Comparison of ENCODE assay signal across 1 cellular context in the genomic region with DNA sequence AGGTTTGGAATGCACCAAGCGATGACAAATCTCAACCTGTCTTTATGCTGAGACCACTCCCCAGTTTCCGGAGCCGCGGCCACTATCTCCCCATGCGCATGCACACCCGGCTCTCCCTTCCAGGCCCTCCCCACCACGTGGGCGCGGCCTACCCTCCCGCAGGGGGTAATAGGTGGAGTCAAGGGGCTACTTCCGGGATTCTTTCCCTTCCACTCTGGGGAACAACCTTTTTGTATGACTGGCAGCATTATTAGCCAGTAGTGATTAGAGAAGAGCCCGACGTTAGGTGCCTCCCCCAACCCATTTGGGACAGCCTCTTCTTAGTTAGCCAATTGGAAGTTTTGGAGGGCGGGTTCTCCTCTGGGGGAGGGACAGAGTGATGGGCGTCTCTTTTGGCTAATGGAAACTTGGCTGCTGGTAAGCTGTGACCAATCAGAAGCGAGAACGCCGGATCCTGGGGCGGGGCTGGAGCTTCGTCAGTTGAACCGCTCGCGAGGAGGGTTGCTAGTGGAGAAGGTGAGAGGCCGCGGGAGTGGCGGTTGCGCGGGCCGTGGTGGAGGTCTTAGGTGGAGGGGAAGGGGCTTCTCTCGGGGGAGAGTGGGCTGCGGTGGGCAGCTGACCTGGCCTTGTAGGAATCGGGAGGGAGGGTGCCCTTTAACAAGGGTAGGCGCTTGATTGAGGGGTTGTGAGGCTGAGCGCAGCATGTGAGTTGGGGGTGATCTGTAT.
TF ChIP-seq lines count a peak whose summit lies in the region.

A gene with protein sequence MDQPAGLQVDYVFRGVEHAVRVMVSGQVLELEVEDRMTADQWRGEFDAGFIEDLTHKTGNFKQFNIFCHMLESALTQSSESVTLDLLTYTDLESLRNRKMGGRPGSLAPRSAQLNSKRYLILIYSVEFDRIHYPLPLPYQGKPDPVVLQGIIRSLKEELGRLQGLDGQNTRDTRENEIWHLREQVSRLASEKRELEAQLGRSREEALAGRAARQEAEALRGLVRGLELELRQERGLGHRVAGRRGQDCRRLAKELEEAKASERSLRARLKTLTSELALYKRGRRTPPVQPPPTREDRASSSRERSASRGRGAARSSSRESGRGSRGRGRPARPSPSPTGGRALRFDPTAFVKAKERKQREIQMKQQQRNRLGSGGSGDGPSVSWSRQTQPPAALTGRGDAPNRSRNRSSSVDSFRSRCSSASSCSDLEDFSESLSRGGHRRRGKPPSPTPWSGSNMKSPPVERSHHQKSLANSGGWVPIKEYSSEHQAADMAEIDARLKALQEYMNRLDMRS (plus strand): TSS at position 479 of the 726 bp plus-strand sequence. CDS start 7,552 bp downstream, outside the sequence.

TF ChIP-seq in HepG2, 621 proteins besides CTCF, POLR2A, EP300 and RAD21 (continues in another document):
- TF ChIP-seq PHF21A (CRISPR knock-in tag; IDR thresholded peaks at IDR 0.05) (peak; percentile 49; the same call in 1 of the 2 replicates), POLR2G (IDR thresholded peaks at IDR 0.05; ENCODE audit: low read depth, low read length) (peak; percentile 96), POLR2AphosphoS5 (IDR thresholded peaks at IDR 0.05; ENCODE audit: low read depth, low read length) (peak; percentile 93), SP5 (CRISPR knock-in tag; IDR thresholded peaks at IDR 0.05; ENCODE audit: borderline replicate concordance, low read depth) (peak; percentile 43; the same call in 1 of the 2 replicates), ATF1 (CRISPR knock-in tag; IDR thresholded peaks at IDR 0.05) (peak; percentile 94), ZFX (CRISPR knock-in tag; IDR thresholded peaks at IDR 0.05; ENCODE audit: low read depth) (peak; percentile 58), ZMYM4 (CRISPR knock-in tag; IDR thresholded peaks at IDR 0.05) (peak; percentile 65; the same call in 1 of the 2 replicates), NR2C2 (CRISPR knock-in tag; IDR thresholded peaks at IDR 0.05; ENCODE audit: borderline replicate concordance) (peak; percentile 67; the same call in 1 of the 2 replicates), ZNF746 (CRISPR knock-in tag; IDR thresholded peaks at IDR 0.05) (peak; percentile 58; the same call in 1 of the 2 replicates), HOXA5 (CRISPR knock-in tag; IDR thresholded peaks at IDR 0.05) (0 out of 2 replicates have a peak, but pooled peaks have one; percentile 63), SP140L (CRISPR knock-in tag; IDR thresholded peaks at IDR 0.05; ENCODE audit: borderline replicate concordance) (no peak), ZNF782 (CRISPR knock-in tag; IDR thresholded peaks at IDR 0.05; ENCODE audit: borderline replicate concordance) (0 out of 2 replicates have a peak, but pooled peaks have one; percentile 45), ZNF605 (CRISPR knock-in tag; IDR thresholded peaks at IDR 0.05) (peak; percentile 59; the same call in 1 of the 2 replicates), ZNF350 (CRISPR knock-in tag; IDR thresholded peaks at IDR 0.05; ENCODE audit: borderline replicate concordance, low read depth) (peak; percentile 48; the same call in 1 of the 2 replicates), NFYB (CRISPR knock-in tag; IDR thresholded peaks at IDR 0.05) (peak; percentile 96), PATZ1 (CRISPR knock-in tag; IDR thresholded peaks at IDR 0.05) (peak; percentile 78), CREB1 (IDR thresholded peaks at IDR 0.05) (peak; percentile 87), CREB1 (CRISPR knock-in tag; IDR thresholded peaks at IDR 0.05) (peak; percentile 96), PCBP1 (IDR thresholded peaks at IDR 0.05; ENCODE audit: borderline replicate concordance, low read depth, low read length) (no peak), NFAT5 (CRISPR knock-in tag; IDR thresholded peaks at IDR 0.05) (no peak)
- TF ChIP-seq, protein P1, sequence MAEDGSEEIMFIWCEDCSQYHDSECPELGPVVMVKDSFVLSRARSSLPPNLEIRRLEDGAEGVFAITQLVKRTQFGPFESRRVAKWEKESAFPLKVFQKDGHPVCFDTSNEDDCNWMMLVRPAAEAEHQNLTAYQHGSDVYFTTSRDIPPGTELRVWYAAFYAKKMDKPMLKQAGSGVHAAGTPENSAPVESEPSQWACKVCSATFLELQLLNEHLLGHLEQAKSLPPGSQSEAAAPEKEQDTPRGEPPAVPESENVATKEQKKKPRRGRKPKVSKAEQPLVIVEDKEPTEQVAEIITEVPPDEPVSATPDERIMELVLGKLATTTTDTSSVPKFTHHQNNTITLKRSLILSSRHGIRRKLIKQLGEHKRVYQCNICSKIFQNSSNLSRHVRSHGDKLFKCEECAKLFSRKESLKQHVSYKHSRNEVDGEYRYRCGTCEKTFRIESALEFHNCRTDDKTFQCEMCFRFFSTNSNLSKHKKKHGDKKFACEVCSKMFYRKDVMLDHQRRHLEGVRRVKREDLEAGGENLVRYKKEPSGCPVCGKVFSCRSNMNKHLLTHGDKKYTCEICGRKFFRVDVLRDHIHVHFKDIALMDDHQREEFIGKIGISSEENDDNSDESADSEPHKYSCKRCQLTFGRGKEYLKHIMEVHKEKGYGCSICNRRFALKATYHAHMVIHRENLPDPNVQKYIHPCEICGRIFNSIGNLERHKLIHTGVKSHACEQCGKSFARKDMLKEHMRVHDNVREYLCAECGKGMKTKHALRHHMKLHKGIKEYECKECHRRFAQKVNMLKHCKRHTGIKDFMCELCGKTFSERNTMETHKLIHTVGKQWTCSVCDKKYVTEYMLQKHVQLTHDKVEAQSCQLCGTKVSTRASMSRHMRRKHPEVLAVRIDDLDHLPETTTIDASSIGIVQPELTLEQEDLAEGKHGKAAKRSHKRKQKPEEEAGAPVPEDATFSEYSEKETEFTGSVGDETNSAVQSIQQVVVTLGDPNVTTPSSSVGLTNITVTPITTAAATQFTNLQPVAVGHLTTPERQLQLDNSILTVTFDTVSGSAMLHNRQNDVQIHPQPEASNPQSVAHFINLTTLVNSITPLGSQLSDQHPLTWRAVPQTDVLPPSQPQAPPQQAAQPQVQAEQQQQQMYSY (CRISPR knock-in tag; IDR thresholded peaks at IDR 0.05) = no peak
- TF ChIP-seq, protein P2, sequence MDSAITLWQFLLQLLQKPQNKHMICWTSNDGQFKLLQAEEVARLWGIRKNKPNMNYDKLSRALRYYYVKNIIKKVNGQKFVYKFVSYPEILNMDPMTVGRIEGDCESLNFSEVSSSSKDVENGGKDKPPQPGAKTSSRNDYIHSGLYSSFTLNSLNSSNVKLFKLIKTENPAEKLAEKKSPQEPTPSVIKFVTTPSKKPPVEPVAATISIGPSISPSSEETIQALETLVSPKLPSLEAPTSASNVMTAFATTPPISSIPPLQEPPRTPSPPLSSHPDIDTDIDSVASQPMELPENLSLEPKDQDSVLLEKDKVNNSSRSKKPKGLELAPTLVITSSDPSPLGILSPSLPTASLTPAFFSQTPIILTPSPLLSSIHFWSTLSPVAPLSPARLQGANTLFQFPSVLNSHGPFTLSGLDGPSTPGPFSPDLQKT (CRISPR knock-in tag; IDR thresholded peaks at IDR 0.05; ENCODE audit: borderline replicate concordance) = no peak
- TF ChIP-seq, protein P3, sequence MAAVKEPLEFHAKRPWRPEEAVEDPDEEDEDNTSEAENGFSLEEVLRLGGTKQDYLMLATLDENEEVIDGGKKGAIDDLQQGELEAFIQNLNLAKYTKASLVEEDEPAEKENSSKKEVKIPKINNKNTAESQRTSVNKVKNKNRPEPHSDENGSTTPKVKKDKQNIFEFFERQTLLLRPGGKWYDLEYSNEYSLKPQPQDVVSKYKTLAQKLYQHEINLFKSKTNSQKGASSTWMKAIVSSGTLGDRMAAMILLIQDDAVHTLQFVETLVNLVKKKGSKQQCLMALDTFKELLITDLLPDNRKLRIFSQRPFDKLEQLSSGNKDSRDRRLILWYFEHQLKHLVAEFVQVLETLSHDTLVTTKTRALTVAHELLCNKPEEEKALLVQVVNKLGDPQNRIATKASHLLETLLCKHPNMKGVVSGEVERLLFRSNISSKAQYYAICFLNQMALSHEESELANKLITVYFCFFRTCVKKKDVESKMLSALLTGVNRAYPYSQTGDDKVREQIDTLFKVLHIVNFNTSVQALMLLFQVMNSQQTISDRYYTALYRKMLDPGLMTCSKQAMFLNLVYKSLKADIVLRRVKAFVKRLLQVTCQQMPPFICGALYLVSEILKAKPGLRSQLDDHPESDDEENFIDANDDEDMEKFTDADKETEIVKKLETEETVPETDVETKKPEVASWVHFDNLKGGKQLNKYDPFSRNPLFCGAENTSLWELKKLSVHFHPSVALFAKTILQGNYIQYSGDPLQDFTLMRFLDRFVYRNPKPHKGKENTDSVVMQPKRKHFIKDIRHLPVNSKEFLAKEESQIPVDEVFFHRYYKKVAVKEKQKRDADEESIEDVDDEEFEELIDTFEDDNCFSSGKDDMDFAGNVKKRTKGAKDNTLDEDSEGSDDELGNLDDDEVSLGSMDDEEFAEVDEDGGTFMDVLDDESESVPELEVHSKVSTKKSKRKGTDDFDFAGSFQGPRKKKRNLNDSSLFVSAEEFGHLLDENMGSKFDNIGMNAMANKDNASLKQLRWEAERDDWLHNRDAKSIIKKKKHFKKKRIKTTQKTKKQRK (IDR thresholded peaks at IDR 0.05; ENCODE audit: low read length) = peak; percentile 91
- TF ChIP-seq, protein P4, sequence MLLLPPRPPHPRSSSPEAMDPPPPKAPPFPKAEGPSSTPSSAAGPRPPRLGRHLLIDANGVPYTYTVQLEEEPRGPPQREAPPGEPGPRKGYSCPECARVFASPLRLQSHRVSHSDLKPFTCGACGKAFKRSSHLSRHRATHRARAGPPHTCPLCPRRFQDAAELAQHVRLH (CRISPR knock-in tag; IDR thresholded peaks at IDR 0.05; ENCODE audit: borderline replicate concordance, low read depth) = no peak
